ENCODE assay signal across 9 cellular contexts in genomic region chr20:10436053-10436699, GRCh38. TPM values are rescaled to one million over a fixed set of nuclear protein-coding genes. Genes with fewer than 3 reads are reported as not detected.
DNase-seq lines count a peak whose midpoint lies in the region; ATAC-seq and TF ChIP-seq lines count a peak whose summit lies in the region.
"Had no signal": no experiment of that assay in that cellular context is flagged by ENCODE, and none has a peak within 500 bp of the region (broad histone marks: within the 10 kb centered on the region; RNA-seq: fewer than 3 reads in every experiment).

No MANE protein-coding gene starts in this region.

- H3K36me3 Mint-ChIP-seq in activated CD4-positive, alpha-beta T cell treated with anti-CD3 and anti-CD28 coated beads, Interleukin-2, amount 10 ng/mL, durations not matched to agents 7 days and 5 days (ENCODE audit: low read depth): peaks cover 17% of the 10 kb centered on the region

- H2AFZ ChIP-seq in PC-3 (ENCODE audit: low read length): no peak overlapping the region
- H2AFZ ChIP-seq in trophoblast cell (ENCODE audit: insufficient read depth, low read length, poor library complexity): no peak overlapping the region

- H3K36me3 ChIP-seq in PC-3 (ENCODE audit: low read depth, low read length) (no peaks in the 10 kb centered on the region), trophoblast cell (ENCODE audit: control insufficient read depth in 1 of 2, insufficient read depth in 2 of 2, low read length in 2 of 2) (no peaks in the 10 kb centered on the region)

- no peak for DNase-seq in activated CD4-positive, alpha-beta T cell treated with anti-CD3 and anti-CD28 coated beads, Interleukin-2, amount 10 ng/mL, durations not matched to agents 7 days and 5 days
- no peak for DNase-seq in activated CD4-positive, alpha-beta T cell treated with anti-CD3 and anti-CD28 coated beads for 4 hours
- no peak for DNase-seq in PC-3
- DNase-seq in epithelial cell of esophagus (ENCODE audit: low read depth): no peak
- DNase-seq in trophoblast cell: no peak
- DNase-seq in SIG-M5 (lab: John Stamatoyannopoulos, UW): no peak
- DNase-seq in lower leg skin (ENCODE audit: low spot score in 2 of 2): no peak
- DNase-seq: NCI-H774 had no signal

- no peak for TF ChIP-seq POLR2A in lower leg skin (IDR thresholded peaks at IDR 0.05)

- intact Hi-C loops in PC-3 (cut with micrococcal nuclease) (no loop called here), lower leg skin (cut with DNase I; ENCODE audit: low total_unique reads) (no loop called here)

- H3K4me1 ChIP-seq in PC-3 (ENCODE audit: insufficient read depth, low read length) (peaks cover 26% of the 10 kb centered on the region), trophoblast cell (ENCODE audit: control insufficient read depth in 1 of 2, insufficient read depth in 2 of 2, low read length in 2 of 2) (peaks cover 4% of the 10 kb centered on the region in 2 experiments)

- no peak overlapping the region for H2BK12ac ChIP-seq in trophoblast cell (ENCODE audit: low read length)

- no peaks in the 10 kb centered on the region for H4K20me1 ChIP-seq in PC-3 (ENCODE audit: low read length)

- H3K4me2 ChIP-seq in PC-3 (ENCODE audit: low read length) (peak overlapping the region; percentile 96), trophoblast cell (ENCODE audit: low read length) (no peak overlapping the region)

- peak overlapping the region; percentile 98 for H3K27ac Mint-ChIP-seq in activated CD4-positive, alpha-beta T cell treated with anti-CD3 and anti-CD28 coated beads, Interleukin-2, amount 10 ng/mL, durations not matched to agents 7 days and 5 days

- no CpG with 5 or more reads among the region's 20 CpGs for WGBS in trophoblast cell (ENCODE audit: extremely low coverage, insufficient coverage, insufficient read length)
- 93 to 95% methylated on average over 20 of the region's 20 CpGs for WGBS in lower leg skin, 2 donors

- H3K9ac ChIP-seq in PC-3 (ENCODE audit: low read length): peak overlapping the region; percentile 91
- no peak overlapping the region for H3K9ac ChIP-seq in trophoblast cell (ENCODE audit: low read length)

- no peak overlapping the region for H4K91ac ChIP-seq in trophoblast cell (ENCODE audit: low read depth, low read length)

- peak overlapping the region; percentile 92 for H3K4me3 Mint-ChIP-seq in activated CD4-positive, alpha-beta T cell treated with anti-CD3 and anti-CD28 coated beads, Interleukin-2, amount 10 ng/mL, durations not matched to agents 7 days and 5 days

- CTCF ChIA-PET in activated CD4-positive, alpha-beta T cell treated with anti-CD3 and anti-CD28 coated beads, Interleukin-2, amount 10 ng/mL, durations not matched to agents 7 days and 5 days (lab: Charles Lee): interaction anchor here (0.6 to 1.9 kb wide), 2 partner anchors 16 to 75 kb away, joined by 3 to 9 read pairs; no protein-coding TSS in a partner anchor
- CTCF ChIA-PET in PC-3 (lab: Charles Lee): interaction anchor here (0.7 kb wide), 1 partner anchor 819 kb away, joined by 3 read pairs; no protein-coding TSS in a partner anchor

- no peak overlapping the region for H4K12ac ChIP-seq in trophoblast cell (ENCODE audit: low read depth, low read length)

- H3K79me1 ChIP-seq in trophoblast cell (ENCODE audit: low read length): peaks cover 9% of the 10 kb centered on the region

- H3K14ac ChIP-seq in trophoblast cell (ENCODE audit: low read length): no peak overlapping the region

- peaks cover 54% of the 10 kb centered on the region for H3K4me1 Mint-ChIP-seq in activated CD4-positive, alpha-beta T cell treated with anti-CD3 and anti-CD28 coated beads, Interleukin-2, amount 10 ng/mL, durations not matched to agents 7 days and 5 days

- H3K23ac ChIP-seq in trophoblast cell (ENCODE audit: low read length): no peak overlapping the region

- H3K27me3 Mint-ChIP-seq in activated CD4-positive, alpha-beta T cell treated with anti-CD3 and anti-CD28 coated beads, Interleukin-2, amount 10 ng/mL, durations not matched to agents 7 days and 5 days: no peaks in the 10 kb centered on the region

- H3F3A ChIP-seq in PC-3 (ENCODE audit: low read length, unreplicated experiment): no peaks in the 10 kb centered on the region

- H3K27ac ChIP-seq in PC-3 (ENCODE audit: low read length): no peak overlapping the region
- H3K27ac ChIP-seq in trophoblast cell (ENCODE audit: low read depth, low read length): no peak overlapping the region

- H3K9me3 Mint-ChIP-seq in activated CD4-positive, alpha-beta T cell treated with anti-CD3 and anti-CD28 coated beads, Interleukin-2, amount 10 ng/mL, durations not matched to agents 7 days and 5 days: no peaks in the 10 kb centered on the region

- no TSS peak for BruUV-seq in PC-3 (replicated peaks; lab: Mats Ljungman, UMichigan)

- peak overlapping the region; percentile 10 for H3K4ac ChIP-seq in trophoblast cell (ENCODE audit: low read depth, low read length)

- H3K27me3 ChIP-seq in PC-3 (ENCODE audit: low read length): no peaks in the 10 kb centered on the region
- H3K27me3 ChIP-seq in trophoblast cell (ENCODE audit: insufficient read depth, low read length): no peaks in the 10 kb centered on the region

- H3K9me3 ChIP-seq in PC-3 (ENCODE audit: low read length) (no peaks in the 10 kb centered on the region), trophoblast cell (ENCODE audit: insufficient read depth, low read depth, low read length) (no peaks in the 10 kb centered on the region)

- POLR2A ChIA-PET in activated CD4-positive, alpha-beta T cell treated with anti-CD3 and anti-CD28 coated beads, Interleukin-2, amount 10 ng/mL, durations not matched to agents 7 days and 5 days (lab: Charles Lee): no interaction called here
- POLR2A ChIA-PET in PC-3 (lab: Charles Lee; ENCODE audit: unreplicated experiment): interaction anchor here (0.6 kb wide), 1 partner anchor 17 kb away, joined by 6 read pairs; no protein-coding TSS in a partner anchor

- H3K18ac ChIP-seq in trophoblast cell (ENCODE audit: low read length): no peak overlapping the region

- no peaks in the 10 kb centered on the region for H3K9me2 ChIP-seq in PC-3 (replicated peaks; ENCODE audit: low read length)

- H2BK5ac ChIP-seq in trophoblast cell (ENCODE audit: low read depth, low read length, poor library complexity): no peak overlapping the region

- H3K79me2 ChIP-seq in PC-3 (ENCODE audit: low read length) (peaks cover 68% of the 10 kb centered on the region), trophoblast cell (ENCODE audit: control insufficient read depth, insufficient read depth, low read length, poor library complexity) (peaks cover 7% of the 10 kb centered on the region)

- peak overlapping the region; percentile 73 for H3K4me3 ChIP-seq in PC-3 (ENCODE audit: low read length)
- peak overlapping the region; percentile 80 for H3K4me3 ChIP-seq in epithelial cell of esophagus (ENCODE audit: low read length)
- no peak overlapping the region for H3K4me3 ChIP-seq in trophoblast cell (ENCODE audit: low read depth, low read length)
- no peak overlapping the region for H3K4me3 ChIP-seq in lower leg skin (ENCODE audit: low read depth, poor library complexity, severe bottlenecking)

- no peak overlapping the region for H2BK120ac ChIP-seq in trophoblast cell (ENCODE audit: insufficient read depth, low read length, poor library complexity)

- TF ChIP-seq CTCF in PC-3 (conservative IDR thresholded peaks at IDR 0.05; ENCODE audit: low read depth, low read length): no peak
- no peak for TF ChIP-seq CTCF in epithelial cell of esophagus (IDR thresholded peaks at IDR 0.05; ENCODE audit: insufficient read depth, low read depth, low read length, missing control alignments)
- TF ChIP-seq CTCF in lower leg skin (IDR thresholded peaks at IDR 0.05): no peak

- ATAC-seq in PC-3 (no peak), GM21526 (IDR thresholded peaks at IDR 0.05; ENCODE audit: low FRiP score, unreplicated experiment) (no peak)

- H4K8ac ChIP-seq in trophoblast cell (ENCODE audit: low read depth, low read length): no peak overlapping the region

- no peak overlapping the region for H2AK5ac ChIP-seq in trophoblast cell (ENCODE audit: low read length)

RNA-seq across cellular contexts. Expression of gene SLX4IP, which starts 1.1 kb away (rescaled TPM):
- 1 to 10 TPM; 9.2 to 9.5 TPM for total RNA-seq in activated CD4-positive, alpha-beta T cell treated with anti-CD3 and anti-CD28 coated beads, Interleukin-2, amount 10 ng/mL, durations not matched to agents 7 days and 5 days
- total RNA-seq in PC-3 (2014; rRNA removed) (6.4 and 7.1 TPM in 2 replicates), lower leg skin (1 to 10 TPM; 3.0 to 4.0 (median 3.7) TPM)
- 2.7 and 3.0 TPM in 2 replicates for polyA plus RNA-seq in trophoblast cell (2013)

RNA-seq across cellular contexts. Expression of gene MKKS, which starts 2.2 kb away (rescaled TPM):
- 1 to 10 TPM; 9.1 to 9.4 TPM for total RNA-seq in activated CD4-positive, alpha-beta T cell treated with anti-CD3 and anti-CD28 coated beads, Interleukin-2, amount 10 ng/mL, durations not matched to agents 7 days and 5 days
- 12.1 and 13.6 TPM in 2 replicates for total RNA-seq in PC-3 (2014; rRNA removed)
- 7.3 and 7.7 TPM in 2 replicates for polyA plus RNA-seq in trophoblast cell (2013)
- total RNA-seq in lower leg skin: 10 to 100 TPM in 2 of 4 donors, 1 to 10 TPM in 2; 5.9 to 13.0 (median 9.8) TPM

Comparison
In these comparisons a context has a peak if more than half of its experiments do, and no peak if none do; other contexts are left out.
1. H3K4me3 ChIP-seq: peak in PC-3 (single experiment) and epithelial cell of esophagus (single experiment); none in trophoblast cell (single experiment) and lower leg skin (single experiment).